ENCODE assay signal across 1 cellular context in the genomic region with DNA sequence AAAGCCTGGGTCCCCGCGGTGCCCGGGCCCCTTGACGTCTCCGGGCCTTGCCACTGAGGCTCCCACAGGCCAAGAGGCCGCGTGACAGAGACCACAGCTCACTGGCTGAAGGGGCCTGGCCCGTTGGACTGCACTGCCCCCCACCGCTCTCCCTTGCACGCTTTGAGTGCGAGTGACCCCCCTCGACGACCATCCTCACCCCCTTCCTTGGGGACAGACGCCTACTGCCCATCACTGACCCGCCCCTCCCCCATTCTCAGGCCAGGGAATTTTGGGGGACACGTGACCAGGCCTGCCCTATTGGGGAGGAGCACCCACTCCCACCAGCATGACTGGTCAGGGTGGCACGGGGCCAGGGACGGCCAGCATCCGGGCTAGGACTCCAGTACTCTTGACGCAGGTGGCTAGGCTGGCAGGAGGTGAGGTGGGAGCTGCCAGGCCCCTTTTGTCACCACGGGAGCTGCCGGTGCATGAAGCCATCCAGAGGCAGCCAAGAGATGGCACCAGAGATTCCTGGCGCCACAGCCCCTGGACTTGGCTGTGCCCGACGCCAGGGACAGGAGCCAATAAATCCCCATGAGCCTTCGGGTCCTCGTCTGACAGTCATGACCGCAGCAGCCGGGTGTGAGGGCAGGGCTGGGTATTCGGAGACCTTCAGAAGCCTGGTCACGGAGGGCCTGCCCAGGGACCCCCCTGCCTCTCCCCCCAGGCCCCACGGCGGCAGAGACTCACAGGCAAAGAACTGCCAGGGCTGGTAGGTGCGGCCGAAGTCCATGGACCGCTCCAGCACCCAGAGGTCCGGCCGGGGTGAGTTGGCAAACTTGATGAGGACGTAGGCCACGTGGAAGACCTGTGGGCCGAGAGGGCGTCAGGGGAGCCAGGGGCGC.
TF ChIP-seq lines count a peak whose summit lies in the region.

No MANE protein-coding gene starts in this region.

TF ChIP-seq in GM12878, 131 proteins besides CTCF, POLR2A, EP300 and RAD21:
- TF ChIP-seq, protein P1, sequence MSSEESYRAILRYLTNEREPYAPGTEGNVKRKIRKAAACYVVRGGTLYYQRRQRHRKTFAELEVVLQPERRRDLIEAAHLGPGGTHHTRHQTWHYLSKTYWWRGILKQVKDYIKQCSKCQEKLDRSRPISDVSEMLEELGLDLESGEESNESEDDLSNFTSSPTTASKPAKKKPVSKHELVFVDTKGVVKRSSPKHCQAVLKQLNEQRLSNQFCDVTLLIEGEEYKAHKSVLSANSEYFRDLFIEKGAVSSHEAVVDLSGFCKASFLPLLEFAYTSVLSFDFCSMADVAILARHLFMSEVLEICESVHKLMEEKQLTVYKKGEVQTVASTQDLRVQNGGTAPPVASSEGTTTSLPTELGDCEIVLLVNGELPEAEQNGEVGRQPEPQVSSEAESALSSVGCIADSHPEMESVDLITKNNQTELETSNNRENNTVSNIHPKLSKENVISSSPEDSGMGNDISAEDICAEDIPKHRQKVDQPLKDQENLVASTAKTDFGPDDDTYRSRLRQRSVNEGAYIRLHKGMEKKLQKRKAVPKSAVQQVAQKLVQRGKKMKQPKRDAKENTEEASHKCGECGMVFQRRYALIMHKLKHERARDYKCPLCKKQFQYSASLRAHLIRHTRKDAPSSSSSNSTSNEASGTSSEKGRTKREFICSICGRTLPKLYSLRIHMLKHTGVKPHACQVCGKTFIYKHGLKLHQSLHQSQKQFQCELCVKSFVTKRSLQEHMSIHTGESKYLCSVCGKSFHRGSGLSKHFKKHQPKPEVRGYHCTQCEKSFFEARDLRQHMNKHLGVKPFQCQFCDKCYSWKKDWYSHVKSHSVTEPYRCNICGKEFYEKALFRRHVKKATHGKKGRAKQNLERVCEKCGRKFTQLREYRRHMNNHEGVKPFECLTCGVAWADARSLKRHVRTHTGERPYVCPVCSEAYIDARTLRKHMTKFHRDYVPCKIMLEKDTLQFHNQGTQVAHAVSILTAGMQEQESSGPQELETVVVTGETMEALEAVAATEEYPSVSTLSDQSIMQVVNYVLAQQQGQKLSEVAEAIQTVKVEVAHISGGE (CRISPR knock-in tag; IDR thresholded peaks at IDR 0.05) = no peak
- TF ChIP-seq, protein P2, sequence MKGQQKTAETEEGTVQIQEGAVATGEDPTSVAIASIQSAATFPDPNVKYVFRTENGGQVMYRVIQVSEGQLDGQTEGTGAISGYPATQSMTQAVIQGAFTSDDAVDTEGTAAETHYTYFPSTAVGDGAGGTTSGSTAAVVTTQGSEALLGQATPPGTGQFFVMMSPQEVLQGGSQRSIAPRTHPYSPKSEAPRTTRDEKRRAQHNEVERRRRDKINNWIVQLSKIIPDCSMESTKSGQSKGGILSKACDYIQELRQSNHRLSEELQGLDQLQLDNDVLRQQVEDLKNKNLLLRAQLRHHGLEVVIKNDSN (IDR thresholded peaks at IDR 0.05; ENCODE audit: borderline replicate concordance, extremely low read length, insufficient read depth, low read depth, low read length) = peak; percentile 37
- TF ChIP-seq HDGF (IDR thresholded peaks at IDR 0.05) = no peak
TF ChIP-seq in GM12878: peak in this region for 1.
